13 cellular contexts compared by ENCODE assay signal in the genomic region with DNA sequence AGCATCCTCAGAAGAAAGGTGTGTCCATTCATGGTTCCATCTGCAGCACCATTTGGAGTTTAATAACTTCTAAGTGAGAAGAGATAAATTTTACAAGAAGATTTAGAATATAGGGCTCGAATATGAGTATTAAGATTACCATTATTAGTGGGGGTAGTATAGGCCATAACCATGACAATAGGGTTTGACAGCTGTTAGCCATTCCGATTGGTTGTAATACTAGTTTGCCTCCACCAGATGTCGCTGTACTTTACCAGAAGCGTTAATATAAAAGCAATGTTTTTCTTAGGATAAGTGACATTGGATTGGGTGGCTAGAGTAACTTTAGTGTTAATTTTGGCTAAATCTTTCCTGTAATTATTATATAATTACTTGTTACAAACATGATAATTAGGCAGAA.
DNase-seq lines count a peak whose midpoint lies in the region; ATAC-seq, FAIRE-seq and TF ChIP-seq lines count a peak whose summit lies in the region.
"Had no signal": no experiment of that assay in that cellular context is flagged by ENCODE, and none has a peak within 500 bp of the region (broad histone marks: within the 10 kb centered on the region; RNA-seq: fewer than 3 reads in every experiment).

No MANE protein-coding gene starts in this region.

- H4K20me1 ChIP-seq in Karpas-422 (ENCODE audit: insufficient read depth, low read depth, low read length) (no peaks in the 10 kb centered on the region), K562 (replicated peaks; ENCODE audit: control insufficient read depth, insufficient read depth, low read length) (no peaks in the 10 kb centered on the region)

- H3K9ac ChIP-seq in Karpas-422 (ENCODE audit: low read length): no peak overlapping the region
- H3K9ac ChIP-seq in K562 (ENCODE audit: insufficient read depth in 1 of 2, low read depth in 2 of 2, low read length in 2 of 2): no peak overlapping the region

- in situ Hi-C loops in K562 (cut with MboI): no loop called here

- no peak overlapping the region for H3K4me3 Mint-ChIP-seq in neural crest cell
- H3K4me3 Mint-ChIP-seq: activated T-cell treated with anti-CD3 and anti-CD28 coated beads, Interleukin-2, amount 50 U/mL, for 72 hours; stimulated activated memory B cell treated with anti-CD40 and anti-IgM and Interleukin-4, amounts not matched to agents 10 μg/mL and 1 μg/mL and 100 μg/mL, for 72 hours had no signal

- H3K27me3 ChIP-seq in Karpas-422 (ENCODE audit: low read length) (no peaks in the 10 kb centered on the region), K562 (ENCODE audit: control insufficient read depth in 2 of 2, insufficient read depth in 2 of 2, low read length in 2 of 2) (no peaks in the 10 kb centered on the region)

- no peak for TF ChIP-seq POLR2A in K562 (conservative IDR thresholded peaks at IDR 0.05)

- TF ChIP-seq CTCF in K562 (IDR thresholded peaks at IDR 0.05 in 2 of 3, conservative IDR thresholded peaks at IDR 0.05 in 1 of 3; ENCODE audit: insufficient read depth in 2 of 3, low read depth in 1 of 3, low read length in 3 of 3): peak; percentile 30 to 64 (median 60); a peak in 5 of 6 replicates
- peak; percentile 65 for TF ChIP-seq CTCF in neural crest cell (conservative IDR thresholded peaks at IDR 0.05)

- H3K4me1 ChIP-seq in Karpas-422 (ENCODE audit: low read length) (no peaks in the 10 kb centered on the region), K562 (replicated peaks in 1 of 2; ENCODE audit: control insufficient read depth in 2 of 2, insufficient read depth in 2 of 2, low read length in 2 of 2) (no peaks in the 10 kb centered on the region)

- DNase-seq in DMS 273 (lab: John Stamatoyannopoulos, UW; ENCODE audit: unreplicated experiment) (peak; percentile 24), DMS 273 treated with DMSO at 0.1 percent for 48 hours (lab: John Stamatoyannopoulos, UW) (no peak), Karpas-422 (peak; percentile 78), K562 (ENCODE audit: extremely low read depth in 1 of 4, low spot score in 3 of 4) (peak; percentile 25 to 52 (median 38)), neural crest cell (ENCODE audit: low read depth, low spot score) (no peak), NCI-H748 treated with DMSO at 0.1 percent for 48 hours (lab: John Stamatoyannopoulos, UW) (no peak), anterior cingulate cortex (lab: John Stamatoyannopoulos, UW) (no peak)
- DNase-seq in NK-92 treated with Interleukin-12 subunit alpha and Interleukin-12 subunit beta, amount 100 ng/mL, for 24 hours (lab: John Stamatoyannopoulos, UW): no peak
- DNase-seq: foreskin melanocyte, SIG-M5 had no signal

- peaks cover 17% of the 10 kb centered on the region for H3K36me3 Mint-ChIP-seq in neural crest cell (ENCODE audit: low read depth)

- H3K27ac ChIP-seq in Karpas-422 (ENCODE audit: low read length): no peak overlapping the region
- H3K27ac ChIP-seq in K562 (ENCODE audit: extremely low read depth, low read depth, low read length): no peak overlapping the region

- WGBS in K562 (ENCODE audit: insufficient coverage, low coverage, missing lambda C conversion rate): 0% methylated on average over 4 of the region's 4 CpGs

- ATAC-seq in K562: peak; percentile 56; the same call in 1 of the 3 replicates
- ATAC-seq: activated T-cell treated with anti-CD3 and anti-CD28 coated beads, Interleukin-2, amount 50 U/mL, for 72 hours; stimulated activated memory B cell treated with anti-CD40 and anti-IgM and Interleukin-4, amounts not matched to agents 10 μg/mL and 1 μg/mL and 100 μg/mL, for 72 hours had no signal

- intact Hi-C loops in K562 (cut with micrococcal nuclease): loop anchor here (5.0 kb wide), 1 partner anchor 39 kb away; no protein-coding TSS in a partner anchor

- H3K27me3 Mint-ChIP-seq in neural crest cell (ENCODE audit: low read depth): peaks cover 2% of the 10 kb centered on the region

- H2AFZ ChIP-seq in Karpas-422 (ENCODE audit: low read length) (no peak overlapping the region), K562 (ENCODE audit: low read depth, low read length) (no peak overlapping the region)

- no peak for FAIRE-seq in K562 (lab: Jason Lieb, UNC)
- FAIRE-seq: A204.1 had no signal

- H3K79me2 ChIP-seq in Karpas-422 (ENCODE audit: low read length): no peaks in the 10 kb centered on the region
- H3K79me2 ChIP-seq in K562 (ENCODE audit: control insufficient read depth, insufficient read depth, low read length): no peaks in the 10 kb centered on the region

- TF ChIP-seq RAD21 in K562 (CRISPR knock-in tag; conservative IDR thresholded peaks at IDR 0.05 in 1 of 2, IDR thresholded peaks at IDR 0.05 in 1 of 2): peak; percentile 53 to 70; a peak in 3 of 4 replicates

- H3K4me3 ChIP-seq in Karpas-422 (ENCODE audit: low read length) (no peak overlapping the region), K562 (no peak overlapping the region)

- CTCF ChIA-PET in K562 (lab: Yijun Ruan, JAX; ENCODE audit: low intra/inter-chr PET ratio): interaction anchor here (0.6 kb wide), 1 partner anchor 524 kb away, joined by 5 read pairs; no protein-coding TSS in a partner anchor

- BruUV-seq in K562 (replicated peaks; lab: Mats Ljungman, UMichigan): no TSS peak

- H3K27ac Mint-ChIP-seq in neural crest cell (ENCODE audit: unreplicated experiment): no peak overlapping the region
- H3K27ac Mint-ChIP-seq: activated T-cell treated with anti-CD3 and anti-CD28 coated beads, Interleukin-2, amount 50 U/mL, for 72 hours; stimulated activated memory B cell treated with anti-CD40 and anti-IgM and Interleukin-4, amounts not matched to agents 10 μg/mL and 1 μg/mL and 100 μg/mL, for 72 hours had no signal

- H3K9me1 ChIP-seq in K562 (ENCODE audit: control insufficient read depth, insufficient read depth, low read length): no peaks in the 10 kb centered on the region

- TF ChIP-seq EP300 in K562 (IDR thresholded peaks at IDR 0.05; ENCODE audit: low read length): no peak

- H3K4me1 Mint-ChIP-seq in neural crest cell: no peaks in the 10 kb centered on the region
- H3K4me1 Mint-ChIP-seq: stimulated activated memory B cell treated with anti-CD40 and anti-IgM and Interleukin-4, amounts not matched to agents 10 μg/mL and 1 μg/mL and 100 μg/mL, for 72 hours had no signal

- no peak overlapping the region for H3K4me2 ChIP-seq in Karpas-422 (ENCODE audit: low read depth, low read length, poor library complexity, severe bottlenecking)
- no peak overlapping the region for H3K4me2 ChIP-seq in K562 (ENCODE audit: insufficient read depth, low read length)

- POLR2A ChIA-PET in K562 (lab: Yijun Ruan, JAX): no interaction called here

- peaks cover 22% of the 10 kb centered on the region for H3K9me3 ChIP-seq in Karpas-422 (ENCODE audit: low read length)
- H3K9me3 ChIP-seq in K562 (replicated peaks; ENCODE audit: control insufficient read depth, insufficient read depth, low read depth, low read length): 0 out of 2 replicates have a peak, but pooled peaks cover 2% of the 10 kb centered on the region

- H3K9me3 Mint-ChIP-seq in neural crest cell: peaks cover 22% of the 10 kb centered on the region

- H3K9me2 ChIP-seq in Karpas-422 (replicated peaks; ENCODE audit: insufficient read depth, low read length): no peaks in the 10 kb centered on the region

- H3K36me3 ChIP-seq in Karpas-422 (ENCODE audit: insufficient read depth, low read length) (no peaks in the 10 kb centered on the region), K562 (ENCODE audit: control insufficient read depth, insufficient read depth, low read length) (no peaks in the 10 kb centered on the region)

TF ChIP-seq in K562, 482 proteins besides CTCF, POLR2A, EP300 and RAD21 (continues in another document):
- TF ChIP-seq, protein P1, sequence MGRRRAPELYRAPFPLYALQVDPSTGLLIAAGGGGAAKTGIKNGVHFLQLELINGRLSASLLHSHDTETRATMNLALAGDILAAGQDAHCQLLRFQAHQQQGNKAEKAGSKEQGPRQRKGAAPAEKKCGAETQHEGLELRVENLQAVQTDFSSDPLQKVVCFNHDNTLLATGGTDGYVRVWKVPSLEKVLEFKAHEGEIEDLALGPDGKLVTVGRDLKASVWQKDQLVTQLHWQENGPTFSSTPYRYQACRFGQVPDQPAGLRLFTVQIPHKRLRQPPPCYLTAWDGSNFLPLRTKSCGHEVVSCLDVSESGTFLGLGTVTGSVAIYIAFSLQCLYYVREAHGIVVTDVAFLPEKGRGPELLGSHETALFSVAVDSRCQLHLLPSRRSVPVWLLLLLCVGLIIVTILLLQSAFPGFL (CRISPR knock-in tag; IDR thresholded peaks at IDR 0.05): no peak
- TF ChIP-seq, protein P2, sequence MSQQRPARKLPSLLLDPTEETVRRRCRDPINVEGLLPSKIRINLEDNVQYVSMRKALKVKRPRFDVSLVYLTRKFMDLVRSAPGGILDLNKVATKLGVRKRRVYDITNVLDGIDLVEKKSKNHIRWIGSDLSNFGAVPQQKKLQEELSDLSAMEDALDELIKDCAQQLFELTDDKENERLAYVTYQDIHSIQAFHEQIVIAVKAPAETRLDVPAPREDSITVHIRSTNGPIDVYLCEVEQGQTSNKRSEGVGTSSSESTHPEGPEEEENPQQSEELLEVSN (IDR thresholded peaks at IDR 0.05; ENCODE audit: borderline replicate concordance in 1 of 2, extremely low read depth in 1 of 2, insufficient read depth in 1 of 2, insufficient read length in 1 of 2, low read depth in 1 of 2, low read length in 1 of 2, poor library complexity in 1 of 2, severe bottlenecking in 1 of 2): no peak

Comparison
In these comparisons a context has a peak if more than half of its experiments do, and no peak if none do; other contexts are left out.
1. DNase-seq: peak in DMS 273 (single experiment), Karpas-422 (single experiment) and K562 (4 of 4); none in DMS 273 treated with DMSO at 0.1 percent for 48 hours (single experiment), neural crest cell (single experiment), NCI-H748 treated with DMSO at 0.1 percent for 48 hours (single experiment), NK-92 treated with Interleukin-12 subunit alpha and Interleukin-12 subunit beta, amount 100 ng/mL, for 24 hours (single experiment) and anterior cingulate cortex (0 of 58).